ENCODE assay signal across 7 cellular contexts in genomic region chr9:90099262-90099982, GRCh38.
A peak's percentile ranks its signal among the peaks of the same experiment; 100 is the strongest.
DNase-seq lines count a peak whose midpoint lies in the region; ATAC-seq and TF ChIP-seq lines count a peak whose summit lies in the region.

No MANE protein-coding gene starts in this region.

- H3K36me3 Mint-ChIP-seq in GM23338 (ENCODE audit: low read depth) (no peaks in the 10 kb centered on the region), neural progenitor cell (no peaks in the 10 kb centered on the region)

- H3K27me3 ChIP-seq in GM23338 (ENCODE audit: insufficient read depth) (no peaks in the 10 kb centered on the region), neural progenitor cell (no peaks in the 10 kb centered on the region)

- H3K9me3 Mint-ChIP-seq in GM23338 (no peaks in the 10 kb centered on the region), neural progenitor cell (no peaks in the 10 kb centered on the region)

- peak; percentile 16; the same call in 1 of the 3 replicates for ATAC-seq in GM23338

- H3K4me1 ChIP-seq in GM23338 (ENCODE audit: insufficient read depth) (no peaks in the 10 kb centered on the region), neural progenitor cell (no peaks in the 10 kb centered on the region)

- H3K9me3 ChIP-seq in neural progenitor cell (ENCODE audit: low read depth), result no peaks in the 10 kb centered on the region

- H3F3A ChIP-seq in GM23338 (replicated peaks; ENCODE audit: low read depth) (no peaks in the 10 kb centered on the region), neural progenitor cell (ENCODE audit: low read depth) (no peaks in the 10 kb centered on the region)

- no peak overlapping the region for H2AFZ ChIP-seq in GM23338
- H2AFZ ChIP-seq in neural progenitor cell (replicated peaks), result no peak overlapping the region

- H3K27me3 Mint-ChIP-seq in GM23338 (ENCODE audit: insufficient read depth, low read depth, poor library complexity) (peaks cover 2% of the 10 kb centered on the region), neural progenitor cell (ENCODE audit: insufficient read depth, low read depth) (peaks cover 10% of the 10 kb centered on the region)

- no peaks in the 10 kb centered on the region for H3K79me2 ChIP-seq in GM23338 (replicated peaks; ENCODE audit: insufficient read depth)
- H3K79me2 ChIP-seq in neural progenitor cell (ENCODE audit: low read depth), result no peaks in the 10 kb centered on the region

- no peak overlapping the region for H3K9ac ChIP-seq in neural progenitor cell

- H3K4me3 ChIP-seq in GM23338 (no peak overlapping the region), neural progenitor cell (no peak overlapping the region)

- H3K36me3 ChIP-seq in GM23338 (ENCODE audit: insufficient read depth), result no peaks in the 10 kb centered on the region
- H3K36me3 ChIP-seq in neural progenitor cell, result no peaks in the 10 kb centered on the region

- no peaks in the 10 kb centered on the region for H4K20me1 ChIP-seq in GM23338 (replicated peaks; ENCODE audit: insufficient read depth)
- no peaks in the 10 kb centered on the region for H4K20me1 ChIP-seq in neural progenitor cell (ENCODE audit: low read depth)

- H3K4me2 ChIP-seq in GM23338, result no peak overlapping the region
- no peak overlapping the region for H3K4me2 ChIP-seq in neural progenitor cell

- H3K4me1 Mint-ChIP-seq in GM23338 (0 out of 3 replicates have a peak, but pooled peaks cover 3% of the 10 kb centered on the region), neural progenitor cell (peaks cover 18% of the 10 kb centered on the region)

- H3K4me3 Mint-ChIP-seq in GM23338, result no peak overlapping the region
- H3K4me3 Mint-ChIP-seq in neural progenitor cell, result no peak overlapping the region

- H3K9me2 ChIP-seq in GM23338 (ENCODE audit: insufficient read depth), result no peaks in the 10 kb centered on the region

- DNase-seq in GM23338 (ENCODE audit: low spot score), result peak; percentile 45
- DNase-seq in NCI-H2081 (lab: John Stamatoyannopoulos, UW), result peak; percentile 46 to 77
- DNase-seq in dermis blood vessel endothelial cell, result peak; percentile 34
- DNase-seq in neural progenitor cell (ENCODE audit: low spot score), result peak; percentile 24
- no peak for DNase-seq in effector CD4-positive, alpha-beta T cell
- no peak for DNase-seq in activated CD4-positive, alpha-beta T cell treated with anti-CD3 and anti-CD28 coated beads, Interleukin-2, amount 50 U/mL, for 48 hours
- no peak for DNase-seq in NCI-H187 (lab: John Stamatoyannopoulos, UW)

- no peak overlapping the region for H3K27ac Mint-ChIP-seq in GM23338
- no peak overlapping the region for H3K27ac Mint-ChIP-seq in neural progenitor cell

- H3K27ac ChIP-seq in GM23338 (ENCODE audit: low read depth) (no peak overlapping the region), neural progenitor cell (no peak overlapping the region)

- TF ChIP-seq CTCF in GM23338 (conservative IDR thresholded peaks at IDR 0.05; ENCODE audit: low read depth in 2 of 2), result peak; percentile 59 to 74
- TF ChIP-seq CTCF in neural progenitor cell (IDR thresholded peaks at IDR 0.05), result peak; percentile 62

TF ChIP-seq in GM23338, 12 proteins besides CTCF, POLR2A, EP300 and RAD21:
- TF ChIP-seq ETS1 (IDR thresholded peaks at IDR 0.05) (no peak), ZNF462 (CRISPR knock-in tag; IDR thresholded peaks at IDR 0.05) (no peak)
TF ChIP-seq in GM23338: peak in this region for 0.

Comparison
In these comparisons a context has a peak if more than half of its experiments do, and no peak if none do; other contexts are left out.
1. DNase-seq: peak in GM23338 (single experiment), NCI-H2081 (2 of 2), dermis blood vessel endothelial cell (single experiment) and neural progenitor cell (single experiment); none in effector CD4-positive, alpha-beta T cell (single experiment), activated CD4-positive, alpha-beta T cell treated with anti-CD3 and anti-CD28 coated beads, Interleukin-2, amount 50 U/mL, for 48 hours (0 of 2) and NCI-H187 (0 of 2).